10 cellular contexts compared by ENCODE assay signal in the genomic region with DNA sequence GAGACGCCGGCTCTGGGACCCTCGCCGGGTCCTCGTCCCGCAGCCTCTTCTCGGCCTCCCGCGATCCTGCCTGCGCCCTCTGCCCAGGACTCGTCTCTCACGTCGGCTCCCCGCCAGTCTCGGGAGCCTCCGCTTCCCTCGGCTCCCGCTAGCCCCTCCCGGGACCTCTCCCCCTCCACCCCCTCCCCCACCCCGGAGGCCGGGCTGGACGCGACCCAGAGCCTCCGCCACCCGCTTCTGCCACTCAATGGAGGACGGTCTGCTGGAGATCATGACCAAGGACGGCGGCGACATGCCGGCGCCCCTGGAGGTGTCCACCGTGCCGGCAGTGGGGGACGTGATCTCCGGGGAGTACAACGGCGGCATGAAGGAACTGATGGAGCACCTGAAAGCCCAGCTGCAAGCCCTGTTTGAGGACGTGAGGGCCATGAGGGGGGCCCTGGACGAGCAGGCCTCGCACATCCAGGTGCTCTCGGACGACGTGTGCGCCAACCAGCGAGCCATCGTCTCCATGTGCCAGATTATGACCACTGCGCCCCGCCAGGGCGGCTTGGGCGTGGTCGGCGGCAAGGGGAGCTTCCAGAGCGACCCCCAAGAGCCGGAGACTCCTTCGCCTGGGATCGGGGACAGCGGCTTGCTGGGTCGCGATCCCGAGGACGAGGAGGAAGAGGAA. TPM values are rescaled to one million over a fixed set of nuclear protein-coding genes. Genes with fewer than 3 reads are reported as not detected.
DNase-seq lines count a peak whose midpoint lies in the region; ATAC-seq, FAIRE-seq and TF ChIP-seq lines count a peak whose summit lies in the region.
"Had no signal": no experiment of that assay in that cellular context is flagged by ENCODE, and none has a peak within 500 bp of the region (broad histone marks: within the 10 kb centered on the region; RNA-seq: fewer than 3 reads in every experiment).

No MANE protein-coding gene starts in this region.

- peaks cover 59% of the 10 kb centered on the region for H3K4me1 Mint-ChIP-seq in nephron

- H3K4me3 ChIP-seq in Peyer's patch: peak overlapping the region; percentile 56 to 62 (median 60)
- H3K4me3 ChIP-seq in duodenal mucosa (ENCODE audit: low read depth in 1 of 2, low read length in 2 of 2): peak overlapping the region; percentile 72 to 75

- H3K9me3 ChIP-seq in Peyer's patch (no peaks in the 10 kb centered on the region), duodenal mucosa (ENCODE audit: control insufficient read depth in 1 of 2, low read length in 2 of 2) (no peaks in the 10 kb centered on the region)

- no peak for ATAC-seq in HG03039 (IDR thresholded peaks at IDR 0.05; ENCODE audit: unreplicated experiment)
- no peak for ATAC-seq in HG02970 (IDR thresholded peaks at IDR 0.05; ENCODE audit: low FRiP score, unreplicated experiment)

- peaks cover 0 to 21% (median 5%) of the 10 kb centered on the region in 4 donors for H3K4me1 ChIP-seq in Peyer's patch
- peaks cover 10 to 13% of the 10 kb centered on the region in 2 donors for H3K4me1 ChIP-seq in duodenal mucosa (ENCODE audit: control insufficient read depth in 1 of 2, insufficient read depth in 2 of 2, low read length in 2 of 2)

- H3K27ac ChIP-seq in Peyer's patch (peak overlapping the region in 1 of 4 donors; percentile 56), duodenal mucosa (ENCODE audit: low read depth, low read length) (no peak overlapping the region)

- no peaks in the 10 kb centered on the region for H3K36me3 ChIP-seq in Peyer's patch
- H3K36me3 ChIP-seq in duodenal mucosa (ENCODE audit: control insufficient read depth in 1 of 2, insufficient read depth in 2 of 2, low read length in 2 of 2): no peaks in the 10 kb centered on the region

- no peaks in the 10 kb centered on the region for H3K36me3 Mint-ChIP-seq in nephron (ENCODE audit: low read depth)

- no peak for TF ChIP-seq POLR2A in Peyer's patch (IDR thresholded peaks at IDR 0.05)

- H3K9me3 Mint-ChIP-seq in nephron: no peaks in the 10 kb centered on the region

- no peak overlapping the region for H3K27ac Mint-ChIP-seq in nephron

- no peak overlapping the region for H3K9ac ChIP-seq in duodenal mucosa (ENCODE audit: low read depth in 1 of 2, low read length in 2 of 2)

- DNase-seq in G401 (ENCODE audit: low spot score) (peak; percentile 27), Peyer's patch (no peak), dermis blood vessel endothelial cell (no peak), urothelium cell line (ENCODE audit: low spot score) (no peak)

- TF ChIP-seq CTCF in Peyer's patch (IDR thresholded peaks at IDR 0.05) (no peak), nephron (IDR thresholded peaks at IDR 0.05; ENCODE audit: unreplicated experiment in 3 of 3) (no peak)

- in situ Hi-C loops in G401 (cut with HindIII; ENCODE audit: low sequenced_read_pairs): no loop called here

- H3K4me3 Mint-ChIP-seq in nephron: peak overlapping the region; percentile 59 to 90 (median 74)

- H3K27me3 Mint-ChIP-seq in nephron (ENCODE audit: low read depth): peaks cover 55% of the 10 kb centered on the region

- no peaks in the 10 kb centered on the region for H3K27me3 ChIP-seq in Peyer's patch
- peaks cover 43 to 51% of the 10 kb centered on the region in 2 donors for H3K27me3 ChIP-seq in duodenal mucosa (ENCODE audit: control insufficient read depth in 1 of 2, insufficient read depth in 2 of 2, low read length in 2 of 2)

- no peak for FAIRE-seq in urothelium cell line (lab: Jason Lieb, UNC)

RNA-seq across cellular contexts. Expression of a gene that starts 0.6 kb away (rescaled TPM):
- 0.03 and 0.06 TPM in 2 replicates for total RNA-seq in G401 (2014; rRNA removed; shearing (Covaris generic))
- under 1 TPM in 1 of 4 donors, not detected in 3; 0.40 TPM for total RNA-seq in Peyer's patch
- 0.05 TPM in 1 of 2 replicates, not detected in the other for total RNA-seq in dermis blood vessel endothelial cell

RNA-seq across cellular contexts. Expression of a gene that starts 19.1 kb away (rescaled TPM):
- not detected in 2 replicates for total RNA-seq in G401 (2014; rRNA removed; shearing (Covaris generic))
- total RNA-seq in Peyer's patch (not detected), dermis blood vessel endothelial cell (0.09 TPM in 1 of 2 replicates, not detected in the other)
- total RNA-seq: HT1080, left cardiac atrium had no signal

RNA-seq across cellular contexts. Expression of a gene that starts 26.7 kb away (rescaled TPM):
- 10.4 and 11.0 TPM in 2 replicates for total RNA-seq in G401 (2014; rRNA removed; shearing (Covaris generic))
- total RNA-seq in Peyer's patch (10 to 100 TPM; 16.5 to 40.8 (median 33.7) TPM), dermis blood vessel endothelial cell (18.2 and 24.0 TPM in 2 replicates)
